Comparison of ENCODE assay signal across 20 cellular contexts in the genomic region with DNA sequence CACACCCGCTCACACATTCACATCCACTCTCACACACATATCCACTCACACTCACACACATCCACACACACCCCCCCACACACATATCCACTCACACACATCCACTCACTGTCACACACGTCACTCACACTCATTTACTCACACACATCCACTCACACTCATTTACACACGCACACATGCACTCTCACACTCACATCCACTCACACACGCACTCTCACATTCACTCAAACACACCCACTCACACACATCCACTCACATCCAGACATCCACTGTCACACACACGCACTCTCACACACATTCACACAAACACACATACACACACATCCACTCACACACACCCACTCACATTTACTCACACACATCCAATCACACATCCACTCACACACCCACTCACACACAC. TPM values are rescaled to one million over a fixed set of nuclear protein-coding genes. Genes with fewer than 3 reads are reported as not detected.
A peak's percentile ranks its signal among the peaks of the same experiment; 100 is the strongest.
DNase-seq lines count a peak whose midpoint lies in the region; ATAC-seq, FAIRE-seq and TF ChIP-seq lines count a peak whose summit lies in the region.
"Had no signal": no experiment of that assay in that cellular context is flagged by ENCODE, and none has a peak within 500 bp of the region (broad histone marks: within the 10 kb centered on the region; RNA-seq: fewer than 3 reads in every experiment).

No MANE protein-coding gene starts in this region.

- BruUV-seq in K562 (replicated peaks; lab: Mats Ljungman, UMichigan), result no TSS peak

- no peak for DNase-seq in activated naive CD8-positive, alpha-beta T cell treated with anti-CD3 and anti-CD28 coated beads, Interleukin-2, amount 10 ng/mL, durations not matched to agents 7 days and 5 days
- DNase-seq in activated naive CD8-positive, alpha-beta T cell treated with anti-CD3 and anti-CD28 coated beads for 36 hours, result no peak
- DNase-seq in K562 (ENCODE audit: extremely low read depth in 1 of 4, low spot score in 3 of 4) (no peak), mesothelial cell of epicardium (ENCODE audit: low spot score in 2 of 2, unreplicated experiment in 2 of 2) (no peak), type B pancreatic cell (ENCODE audit: extremely low spot score, unreplicated experiment) (no peak), GM19239 (ENCODE audit: insufficient read length, low spot score) (no peak), left colon (no peak)
- no peak for DNase-seq in activated T-cell treated with anti-CD3 and anti-CD28 coated beads, Interleukin-2, amount 50 U/mL, for 48 hours
- DNase-seq: activated CD4-positive, alpha-beta T cell treated with anti-CD3 and anti-CD28 coated beads, Interleukin-2, amount 50 U/mL, for 1 hour; cerebellar nuclear complex; DMS 273 treated with DMSO at 0.1 percent for 48 hours; effector CD8-positive, alpha-beta T cell; NCI-H1417 treated with DMSO at 0.1 percent for 48 hours; NCI-H774; OCI-M1; SHP77; T-cell had no signal

- peak overlapping the region; percentile 6 for H3K27ac Mint-ChIP-seq in activated naive CD8-positive, alpha-beta T cell treated with anti-CD3 and anti-CD28 coated beads, Interleukin-2, amount 10 ng/mL, durations not matched to agents 7 days and 5 days
- H3K27ac Mint-ChIP-seq in activated naive CD8-positive, alpha-beta T cell treated with anti-CD3 and anti-CD28 coated beads for 36 hours, result no peak overlapping the region
- H3K27ac Mint-ChIP-seq in mesothelial cell of epicardium (peak overlapping the region; percentile 76), type B pancreatic cell (peak overlapping the region; percentile 84)
- H3K27ac Mint-ChIP-seq: T-cell had no signal

- ATAC-seq in activated naive CD8-positive, alpha-beta T cell treated with anti-CD3 and anti-CD28 coated beads, Interleukin-2, amount 10 ng/mL, durations not matched to agents 7 days and 5 days (ENCODE audit: low read depth), result no peak
- ATAC-seq in K562, result no peak
- no peak for ATAC-seq in left colon
- ATAC-seq: A549, T-cell had no signal

- H3K9ac ChIP-seq in K562 (ENCODE audit: insufficient read depth in 1 of 2, low read depth in 2 of 2, low read length in 2 of 2), result no peak overlapping the region

- CTCF ChIA-PET in K562 (lab: Yijun Ruan, JAX; ENCODE audit: low intra/inter-chr PET ratio), result no interaction called here

- peaks cover 8% of the 10 kb centered on the region for H3K36me3 Mint-ChIP-seq in activated naive CD8-positive, alpha-beta T cell treated with anti-CD3 and anti-CD28 coated beads, Interleukin-2, amount 10 ng/mL, durations not matched to agents 7 days and 5 days
- no peaks in the 10 kb centered on the region for H3K36me3 Mint-ChIP-seq in activated naive CD8-positive, alpha-beta T cell treated with anti-CD3 and anti-CD28 coated beads for 36 hours
- H3K36me3 Mint-ChIP-seq in mesothelial cell of epicardium (no peaks in the 10 kb centered on the region), type B pancreatic cell (peaks cover 8% of the 10 kb centered on the region)

- TF ChIP-seq CTCF in K562 (IDR thresholded peaks at IDR 0.05 in 2 of 3, conservative IDR thresholded peaks at IDR 0.05 in 1 of 3; ENCODE audit: insufficient read depth in 2 of 3, low read depth in 1 of 3, low read length in 3 of 3) (no peak), mesothelial cell of epicardium (IDR thresholded peaks at IDR 0.05; ENCODE audit: unreplicated experiment) (no peak), type B pancreatic cell (conservative IDR thresholded peaks at IDR 0.05) (no peak)

- H4K20me1 ChIP-seq in K562 (replicated peaks; ENCODE audit: control insufficient read depth, insufficient read depth, low read length), result no peaks in the 10 kb centered on the region

- no peaks in the 10 kb centered on the region for H3K27me3 ChIP-seq in K562 (ENCODE audit: control insufficient read depth in 2 of 2, insufficient read depth in 2 of 2, low read length in 2 of 2)
- H3K27me3 ChIP-seq: esophagus muscularis mucosa, neutrophil had no signal

- peaks cover 3 to 70% of the 10 kb centered on the region in 2 experiments; a peak in 4 of 5 replicates for H3K4me1 ChIP-seq in K562 (replicated peaks in 1 of 2; ENCODE audit: control insufficient read depth in 2 of 2, insufficient read depth in 2 of 2, low read length in 2 of 2)

- H3K79me2 ChIP-seq in K562 (ENCODE audit: control insufficient read depth, insufficient read depth, low read length), result no peaks in the 10 kb centered on the region; the same call in 2 of the 3 replicates

- in situ Hi-C loops in K562 (cut with MboI), result no loop called here

- no peaks in the 10 kb centered on the region for H3K9me3 Mint-ChIP-seq in activated naive CD8-positive, alpha-beta T cell treated with anti-CD3 and anti-CD28 coated beads, Interleukin-2, amount 10 ng/mL, durations not matched to agents 7 days and 5 days
- H3K9me3 Mint-ChIP-seq in activated naive CD8-positive, alpha-beta T cell treated with anti-CD3 and anti-CD28 coated beads for 36 hours, result no peaks in the 10 kb centered on the region
- H3K9me3 Mint-ChIP-seq in mesothelial cell of epicardium (no peaks in the 10 kb centered on the region), type B pancreatic cell (no peaks in the 10 kb centered on the region)
- H3K9me3 Mint-ChIP-seq: T-cell had no signal

- H3K36me3 ChIP-seq in K562 (ENCODE audit: control insufficient read depth, insufficient read depth, low read length), result no peaks in the 10 kb centered on the region; the same call in 2 of the 3 replicates
- H3K36me3 ChIP-seq: neutrophil had no signal

- TF ChIP-seq RAD21 in K562 (CRISPR knock-in tag; conservative IDR thresholded peaks at IDR 0.05 in 1 of 2, IDR thresholded peaks at IDR 0.05 in 1 of 2), result no peak

- no peak overlapping the region for H3K4me3 ChIP-seq in K562
- H3K4me3 ChIP-seq: A549, esophagus muscularis mucosa had no signal

- no peaks in the 10 kb centered on the region for H3K9me3 ChIP-seq in K562 (replicated peaks; ENCODE audit: control insufficient read depth, insufficient read depth, low read depth, low read length)
- H3K9me3 ChIP-seq: A549, esophagus muscularis mucosa, neutrophil had no signal

- no peak overlapping the region for H3K4me2 ChIP-seq in K562 (ENCODE audit: insufficient read depth, low read length)
- H3K4me2 ChIP-seq: A549 had no signal

- no peaks in the 10 kb centered on the region for H3K27me3 Mint-ChIP-seq in activated naive CD8-positive, alpha-beta T cell treated with anti-CD3 and anti-CD28 coated beads, Interleukin-2, amount 10 ng/mL, durations not matched to agents 7 days and 5 days
- H3K27me3 Mint-ChIP-seq in activated naive CD8-positive, alpha-beta T cell treated with anti-CD3 and anti-CD28 coated beads for 36 hours, result no peaks in the 10 kb centered on the region
- no peaks in the 10 kb centered on the region for H3K27me3 Mint-ChIP-seq in mesothelial cell of epicardium (ENCODE audit: low read depth)
- H3K27me3 Mint-ChIP-seq in type B pancreatic cell, result no peaks in the 10 kb centered on the region
- H3K27me3 Mint-ChIP-seq: T-cell had no signal

- POLR2A ChIA-PET in activated naive CD8-positive, alpha-beta T cell treated with anti-CD3 and anti-CD28 coated beads, Interleukin-2, amount 10 ng/mL, durations not matched to agents 7 days and 5 days (lab: Charles Lee), result no interaction called here
- POLR2A ChIA-PET in K562 (lab: Yijun Ruan, JAX), result no interaction called here

- H3K4me3 Mint-ChIP-seq in activated naive CD8-positive, alpha-beta T cell treated with anti-CD3 and anti-CD28 coated beads, Interleukin-2, amount 10 ng/mL, durations not matched to agents 7 days and 5 days, result no peak overlapping the region
- H3K4me3 Mint-ChIP-seq in activated naive CD8-positive, alpha-beta T cell treated with anti-CD3 and anti-CD28 coated beads for 36 hours, result no peak overlapping the region
- H3K4me3 Mint-ChIP-seq in mesothelial cell of epicardium (no peak overlapping the region), type B pancreatic cell (peak overlapping the region; percentile 65)
- H3K4me3 Mint-ChIP-seq: T-cell had no signal

- H2AFZ ChIP-seq in K562 (ENCODE audit: low read depth, low read length), result no peak overlapping the region

- FAIRE-seq in K562 (lab: Jason Lieb, UNC) (no peak), GM19239 (lab: Jason Lieb, UNC) (no peak)
- FAIRE-seq: A549 had no signal

- intact Hi-C loops in K562 (cut with micrococcal nuclease), result no loop called here
- intact Hi-C loops in left colon (cut with DNase I, micrococcal nuclease), result no loop called here

- no peak for TF ChIP-seq POLR2A in K562 (conservative IDR thresholded peaks at IDR 0.05)

- WGBS in K562 (ENCODE audit: insufficient coverage, low coverage, missing lambda C conversion rate), result 80% methylated on average over 1 of the region's 5 CpGs

- no peak for TF ChIP-seq EP300 in K562 (IDR thresholded peaks at IDR 0.05; ENCODE audit: low read length)

- no peaks in the 10 kb centered on the region for H3K9me1 ChIP-seq in K562 (ENCODE audit: control insufficient read depth, insufficient read depth, low read length)

- peaks cover 8% of the 10 kb centered on the region for H3K4me1 Mint-ChIP-seq in activated naive CD8-positive, alpha-beta T cell treated with anti-CD3 and anti-CD28 coated beads, Interleukin-2, amount 10 ng/mL, durations not matched to agents 7 days and 5 days
- H3K4me1 Mint-ChIP-seq in activated naive CD8-positive, alpha-beta T cell treated with anti-CD3 and anti-CD28 coated beads for 36 hours, result no peaks in the 10 kb centered on the region
- H3K4me1 Mint-ChIP-seq in mesothelial cell of epicardium (peaks cover 71% of the 10 kb centered on the region), type B pancreatic cell (ENCODE audit: unreplicated experiment) (peaks cover 45% of the 10 kb centered on the region)

- H3K27ac ChIP-seq in K562 (ENCODE audit: extremely low read depth, low read depth, low read length), result no peak overlapping the region
- H3K27ac ChIP-seq: A549, neutrophil had no signal

RNA-seq across cellular contexts. Expression of a gene that starts 18.3 kb away (rescaled TPM):
- total RNA-seq in activated naive CD8-positive, alpha-beta T cell treated with anti-CD3 and anti-CD28 coated beads, Interleukin-2, amount 10 ng/mL, durations not matched to agents 7 days and 5 days, result 10 to 100 TPM; 16.6 to 17.1 TPM
- total RNA-seq in activated naive CD8-positive, alpha-beta T cell treated with anti-CD3 and anti-CD28 coated beads for 36 hours, result 1 to 10 TPM; 2.9 to 3.1 TPM
- total RNA-seq in K562 (2011; cell fraction: chromatin; rRNA removed; ENCODE audit: low replicate concordance), result 1.1 and 5.8 TPM in 2 replicates
- total RNA-seq in K562 (2011; cell fraction: nucleolus; rRNA removed), result 5.5 and 6.5 TPM in 2 replicates
- 3.1 and 3.2 TPM in 2 replicates for total RNA-seq in K562 (2011; cell fraction: nucleoplasm; rRNA removed)
- total RNA-seq in K562 (2014; rRNA removed), result 7.5 and 10.4 TPM in 2 replicates
- 0.64 and 0.80 TPM in 2 replicates for total RNA-seq in K562 (2014; rRNA removed; fragmentation: Illumina TruSeq; extraction: Trizol)
- 2.0 and 2.7 TPM in 2 replicates for total RNA-seq in K562 (2015; rRNA removed; fragmentation: Illumina TruSeq; extraction: Trizol)
- 9.2 and 9.8 TPM in 2 replicates for total RNA-seq in K562 (2021)
- polyA plus RNA-seq in K562 (2011; rRNA removed), result 1.2 and 1.7 TPM in 2 replicates
- 2.3 and 7.4 TPM in 2 replicates for polyA plus RNA-seq in K562 (2011; cell fraction: cytosol; rRNA removed)
- polyA plus RNA-seq in K562 (2011; cell fraction: nucleus; rRNA removed), result 3.1 and 5.8 TPM in 2 replicates
- 3.8 and 4.8 TPM in 2 replicates for polyA plus RNA-seq in K562 (2012)
- 0.24 and 1.2 TPM in 2 replicates for polyA plus RNA-seq in K562 (2014; fragmentation: Illumina TruSeq; extraction: Trizol)
- polyA plus RNA-seq in K562 (2014; fragmentation: Nextera tagmentation; extraction: Ambion mirVana), result under 1 TPM in 1 of 2 experiments, not detected in 1; 0.07 TPM
- polyA plus RNA-seq in K562 (2014; rRNA removed), result 3.3 and 4.3 TPM in 2 replicates
- polyA minus RNA-seq in K562 (2011; rRNA and poly(A)+ RNA removed), result 0.57 and 1.3 TPM in 2 replicates
- polyA minus RNA-seq in K562 (2011; cell fraction: cytosol; rRNA and poly(A)+ RNA removed), result 2.9 and 4.0 TPM in 2 replicates
- polyA minus RNA-seq in K562 (2011; cell fraction: nucleus; rRNA and poly(A)+ RNA removed), result 2.0 and 2.8 TPM in 2 replicates
- total RNA-seq in mesothelial cell of epicardium, result 23.9 to 24.7 TPM (median 24.2 TPM) in 3 replicates
- 22.6 and 41.4 TPM in 2 replicates for total RNA-seq in type B pancreatic cell (ENCODE audit: low replicate concordance)
- 10 to 100 TPM; 51.9 to 55.3 TPM for total RNA-seq in left colon
